ENCODE assay signal across 1 cellular context in genomic region chr2:60488291-60488690, GRCh38.
TF ChIP-seq lines count a peak whose summit lies in the region.

No MANE protein-coding gene starts in this region.

TF ChIP-seq in GM23338, 12 proteins besides CTCF, POLR2A, EP300 and RAD21 (continued from another document):
- TF ChIP-seq ZNF462 (CRISPR knock-in tag; IDR thresholded peaks at IDR 0.05) (no peak), STAT1 (IDR thresholded peaks at IDR 0.05; ENCODE audit: unreplicated experiment) (no peak), NANOG (IDR thresholded peaks at IDR 0.05; ENCODE audit: borderline replicate concordance) (no peak), ZNF331 (CRISPR knock-in tag; IDR thresholded peaks at IDR 0.05; ENCODE audit: low read depth) (no peak), ZNF114 (CRISPR knock-in tag; IDR thresholded peaks at IDR 0.05) (no peak)
TF ChIP-seq in GM23338: peak in this region for 0.
